Comparison of ENCODE assay signal across 29 cellular contexts in genomic region chr21:29649370-29649963, GRCh38.
DNase-seq lines count a peak whose midpoint lies in the region; ATAC-seq, FAIRE-seq and TF ChIP-seq lines count a peak whose summit lies in the region.
"Had no signal": no experiment of that assay in that cellular context is flagged by ENCODE, and none has a peak within 500 bp of the region (broad histone marks: within the 10 kb centered on the region; RNA-seq: fewer than 3 reads in every experiment).

No MANE protein-coding gene starts in this region.

- no peaks in the 10 kb centered on the region for H3K9me1 ChIP-seq in K562 (ENCODE audit: control insufficient read depth, insufficient read depth, low read length)

- H3K4me3 ChIP-seq in HepG2 (replicated peaks in 1 of 3; ENCODE audit: insufficient read depth in 1 of 3, low read depth in 2 of 3, low read length in 3 of 3) (no peak overlapping the region), right lobe of liver (no peak overlapping the region), K562 (no peak overlapping the region)
- H3K4me3 ChIP-seq: adrenal gland, dorsolateral prefrontal cortex, gastroesophageal sphincter, HAP-1, SJSA1, thoracic aorta had no signal

- CTCF ChIA-PET in HepG2 (lab: Yijun Ruan, JAX; ENCODE audit: low intra/inter-chr PET ratio, low total read pairs), result no interaction called here
- CTCF ChIA-PET in K562 (lab: Yijun Ruan, JAX; ENCODE audit: low intra/inter-chr PET ratio), result no interaction called here

- H2AFZ ChIP-seq in HepG2 (ENCODE audit: low read length) (no peak overlapping the region), K562 (ENCODE audit: low read depth, low read length) (peak overlapping the region; percentile 62)

- no peaks in the 10 kb centered on the region for H3K36me3 ChIP-seq in HepG2 (replicated peaks in 1 of 2; ENCODE audit: control insufficient read depth in 1 of 2, insufficient read depth in 2 of 2, low read length in 2 of 2)
- no peaks in the 10 kb centered on the region for H3K36me3 ChIP-seq in right lobe of liver
- peaks cover 3% of the 10 kb centered on the region; the same call in 1 of the 3 replicates for H3K36me3 ChIP-seq in K562 (ENCODE audit: control insufficient read depth, insufficient read depth, low read length)
- H3K36me3 ChIP-seq: adrenal gland, gastroesophageal sphincter, HAP-1, SJSA1, thoracic aorta had no signal

- H3K9ac ChIP-seq in HepG2 (ENCODE audit: insufficient read depth, low read depth, low read length) (no peak overlapping the region), K562 (ENCODE audit: insufficient read depth in 1 of 2, low read depth in 2 of 2, low read length in 2 of 2) (peak overlapping the region in 1 of 2 experiments; percentile 80; a peak in 2 of 4 replicates)

- no peak overlapping the region for H3K27ac ChIP-seq in HepG2 (ENCODE audit: extremely low read length, insufficient read depth, low read length)
- H3K27ac ChIP-seq in right lobe of liver, result no peak overlapping the region
- H3K27ac ChIP-seq in K562 (ENCODE audit: extremely low read depth, low read depth, low read length), result peak overlapping the region; percentile 95
- H3K27ac ChIP-seq: adrenal gland, dorsolateral prefrontal cortex, gastroesophageal sphincter, SJSA1, thoracic aorta had no signal

- H3K4me2 ChIP-seq in HepG2 (ENCODE audit: low read depth, low read length), result no peak overlapping the region
- peak overlapping the region; percentile 59 for H3K4me2 ChIP-seq in K562 (ENCODE audit: insufficient read depth, low read length)

- H3K4me1 ChIP-seq in HepG2 (ENCODE audit: insufficient read depth, low read length) (no peaks in the 10 kb centered on the region), right lobe of liver (no peaks in the 10 kb centered on the region), K562 (replicated peaks in 1 of 2; ENCODE audit: control insufficient read depth in 2 of 2, insufficient read depth in 2 of 2, low read length in 2 of 2) (peaks cover 7 to 96% of the 10 kb centered on the region in 2 experiments)
- H3K4me1 ChIP-seq: adrenal gland, gastroesophageal sphincter, HAP-1, SJSA1 had no signal

- DNase-seq in HepG2 (ENCODE audit: low spot score) (no peak), right lobe of liver (no peak), OCI-M1 (lab: John Stamatoyannopoulos, UW) (peak; percentile 89), K562 (ENCODE audit: extremely low read depth in 1 of 4, low spot score in 3 of 4) (peak; percentile 82 to 96 (median 88)), anterior cingulate cortex (lab: John Stamatoyannopoulos, UW) (no peak), activated gamma-delta T cell treated with Interleukin-2 at 50 U/mL for 16 hours (no peak), HuH-7.5 (ENCODE audit: low spot score) (no peak), NOMO-1 treated with dmso at 0.1 percent for 144 hours (lab: John Stamatoyannopoulos, UW; ENCODE audit: unreplicated experiment) (no peak)
- DNase-seq: activated CD4-positive, alpha-beta T cell treated with anti-CD3 and anti-CD28 coated beads, Interleukin-2, amount 10 ng/mL, durations not matched to agents 24 days and 14 days; activated naive CD4-positive, alpha-beta T cell treated with Interleukin-2 at 50 U/mL for 16 hours; activated T-cell treated with anti-CD3 and anti-CD28 coated beads, Interleukin-2, amount 50 U/mL, for 4 hours; adrenal gland; cerebellar nuclear complex; DMS79 treated with DMSO at 0.1 percent for 48 hours; dorsolateral prefrontal cortex; hypothalamus; Karpas-422; mesenchymal stem cell; naive B cell; NCI-H1694 treated with DMSO at 0.1 percent for 48 hours; NCI-H510A; occipital lobe; stimulated activated naive CD8-positive, alpha-beta T cell treated with anti-CD3 and anti-CD28 coated beads, Interleukin-15, Interleukin-2, amounts not matched to agents 100 U/mL and 50 U/mL, for 24 hours had no signal

- H4K20me1 ChIP-seq in HepG2 (ENCODE audit: insufficient read depth, low read length) (no peaks in the 10 kb centered on the region), K562 (replicated peaks; ENCODE audit: control insufficient read depth, insufficient read depth, low read length) (no peaks in the 10 kb centered on the region)

- no TSS peak for BruUV-seq in HepG2 (replicated peaks; lab: Mats Ljungman, UMichigan)
- BruUV-seq in K562 (replicated peaks; lab: Mats Ljungman, UMichigan), result TSS peak; percentile 95

- TF ChIP-seq CTCF in HepG2 (CRISPR knock-in tag; IDR thresholded peaks at IDR 0.05), result no peak
- no peak for TF ChIP-seq CTCF in right lobe of liver (IDR thresholded peaks at IDR 0.05)
- no peak for TF ChIP-seq CTCF in K562 (IDR thresholded peaks at IDR 0.05 in 2 of 3, conservative IDR thresholded peaks at IDR 0.05 in 1 of 3; ENCODE audit: insufficient read depth in 2 of 3, low read depth in 1 of 3, low read length in 3 of 3)

- FAIRE-seq in HepG2 (lab: Jason Lieb, UNC) (no peak), K562 (lab: Jason Lieb, UNC) (peak; percentile 91)
- FAIRE-seq: GM18507, HTR-8/SVneo had no signal

- 11% methylated on average over 8 of the region's 8 CpGs for WGBS in HepG2 (ENCODE audit: low lambda C conversion rate)
- 66% methylated on average over 8 of the region's 8 CpGs for WGBS in right lobe of liver (ENCODE audit: insufficient coverage, low coverage, low lambda C conversion rate, missing lambda C conversion rate)
- under 1% methylated on average over 8 of the region's 8 CpGs for WGBS in K562 (ENCODE audit: insufficient coverage, low coverage, missing lambda C conversion rate)

- no peaks in the 10 kb centered on the region for H3K27me3 ChIP-seq in HepG2 (ENCODE audit: control insufficient read depth in 1 of 2, insufficient read depth in 2 of 2, low read length in 2 of 2)
- no peaks in the 10 kb centered on the region for H3K27me3 ChIP-seq in right lobe of liver
- no peaks in the 10 kb centered on the region for H3K27me3 ChIP-seq in K562 (ENCODE audit: control insufficient read depth in 2 of 2, insufficient read depth in 2 of 2, low read length in 2 of 2)
- H3K27me3 ChIP-seq: adrenal gland, dorsolateral prefrontal cortex, gastroesophageal sphincter, SJSA1 had no signal

- H3K9me3 ChIP-seq in HepG2 (ENCODE audit: low read length), result no peaks in the 10 kb centered on the region
- H3K9me3 ChIP-seq in right lobe of liver, result no peaks in the 10 kb centered on the region
- no peaks in the 10 kb centered on the region for H3K9me3 ChIP-seq in K562 (replicated peaks; ENCODE audit: control insufficient read depth, insufficient read depth, low read depth, low read length)
- H3K9me3 ChIP-seq: adrenal gland, gastroesophageal sphincter, HAP-1, SJSA1, thoracic aorta had no signal

- intact Hi-C loops in HepG2 (cut with micrococcal nuclease; ENCODE audit: unreplicated experiment), result no loop called here
- intact Hi-C loops in right lobe of liver (cut with DNase I), result no loop called here
- intact Hi-C loops in K562 (cut with micrococcal nuclease), result loop anchor here (5.0 kb wide), 2 partner anchors 198 to 577 kb away; partner anchors contain the start of gene CCT8

- TF ChIP-seq RAD21 in HepG2 (CRISPR knock-in tag; IDR thresholded peaks at IDR 0.05) (no peak), K562 (CRISPR knock-in tag; conservative IDR thresholded peaks at IDR 0.05 in 1 of 2, IDR thresholded peaks at IDR 0.05 in 1 of 2) (peak; percentile 44 to 60; a peak in 3 of 4 replicates)

- TF ChIP-seq POLR2A in HepG2 (IDR thresholded peaks at IDR 0.05; ENCODE audit: insufficient read depth in 1 of 2, low read depth in 2 of 2, low read length in 2 of 2) (no peak), right lobe of liver (IDR thresholded peaks at IDR 0.05) (no peak), K562 (conservative IDR thresholded peaks at IDR 0.05) (no peak; the same call in 1 of the 2 replicates)

- ATAC-seq in HepG2 (peak; percentile 68), right lobe of liver (no peak), K562 (peak; percentile 83)
- ATAC-seq: activated T-cell treated with anti-CD3 and anti-CD28 coated beads, Interleukin-2, amount 50 U/mL, for 4 hours; gastroesophageal sphincter; stimulated activated naive CD8-positive, alpha-beta T cell treated with anti-CD3 and anti-CD28 coated beads, Interleukin-15, Interleukin-2, amounts not matched to agents 100 U/mL and 50 U/mL, for 24 hours had no signal

- POLR2A ChIA-PET in HepG2 (lab: Yijun Ruan, JAX) (no interaction called here), K562 (lab: Yijun Ruan, JAX) (interaction anchor here (0.6 to 2.7 kb wide), 7 partner anchors 13 to 96 kb away, joined by 3 to 11 read pairs (median 3); no protein-coding TSS in a partner anchor)

- H3K79me2 ChIP-seq in HepG2 (ENCODE audit: insufficient read depth, low read length), result no peaks in the 10 kb centered on the region
- H3K79me2 ChIP-seq in K562 (ENCODE audit: control insufficient read depth, insufficient read depth, low read length), result no peaks in the 10 kb centered on the region

- TF ChIP-seq EP300 in HepG2 (IDR thresholded peaks at IDR 0.05; ENCODE audit: low read depth in 2 of 2, low read length in 2 of 2), result no peak
- TF ChIP-seq EP300 in HepG2 (CRISPR knock-in tag; IDR thresholded peaks at IDR 0.05; ENCODE audit: borderline replicate concordance), result no peak
- TF ChIP-seq EP300 in K562 (IDR thresholded peaks at IDR 0.05; ENCODE audit: low read length), result peak; percentile 100

- in situ Hi-C loops in HepG2 (cut with HindIII; ENCODE audit: extremely low pct_ligation_motif_present, low pct_unique_long_range_greater_than_20kb), result no loop called here
- in situ Hi-C loops in K562 (cut with MboI), result no loop called here

TF ChIP-seq in K562, 482 proteins besides CTCF, POLR2A, EP300 and RAD21 (continues in another document):
- peak; percentile 76 for TF ChIP-seq TAF9B (IDR thresholded peaks at IDR 0.05; ENCODE audit: partially characterized antibody)
- TF ChIP-seq ZNF282 (CRISPR knock-in tag; IDR thresholded peaks at IDR 0.05), result no peak
- TF ChIP-seq ZBED1 (IDR thresholded peaks at IDR 0.05), result no peak
- TF ChIP-seq, protein P1, sequence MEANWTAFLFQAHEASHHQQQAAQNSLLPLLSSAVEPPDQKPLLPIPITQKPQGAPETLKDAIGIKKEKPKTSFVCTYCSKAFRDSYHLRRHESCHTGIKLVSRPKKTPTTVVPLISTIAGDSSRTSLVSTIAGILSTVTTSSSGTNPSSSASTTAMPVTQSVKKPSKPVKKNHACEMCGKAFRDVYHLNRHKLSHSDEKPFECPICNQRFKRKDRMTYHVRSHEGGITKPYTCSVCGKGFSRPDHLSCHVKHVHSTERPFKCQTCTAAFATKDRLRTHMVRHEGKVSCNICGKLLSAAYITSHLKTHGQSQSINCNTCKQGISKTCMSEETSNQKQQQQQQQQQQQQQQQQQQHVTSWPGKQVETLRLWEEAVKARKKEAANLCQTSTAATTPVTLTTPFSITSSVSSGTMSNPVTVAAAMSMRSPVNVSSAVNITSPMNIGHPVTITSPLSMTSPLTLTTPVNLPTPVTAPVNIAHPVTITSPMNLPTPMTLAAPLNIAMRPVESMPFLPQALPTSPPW (CRISPR knock-in tag; IDR thresholded peaks at IDR 0.05), result no peak
- TF ChIP-seq GTF2E2 (tag; IDR thresholded peaks at IDR 0.05), result peak; percentile 76
- TF ChIP-seq RBM14 (IDR thresholded peaks at IDR 0.05; ENCODE audit: borderline replicate concordance, insufficient read depth, low read depth, low read length), result no peak
- TF ChIP-seq TSC22D4 (tag; IDR thresholded peaks at IDR 0.05), result no peak

Comparison
In these comparisons a context has a peak if more than half of its experiments do, and no peak if none do; other contexts are left out.
1. ATAC-seq: peak in HepG2 (single experiment) and K562 (single experiment); none in right lobe of liver (0 of 4).
2. DNase-seq: peak in OCI-M1 (single experiment) and K562 (4 of 4); none in HepG2 (single experiment), right lobe of liver (0 of 3), anterior cingulate cortex (0 of 58), activated gamma-delta T cell treated with Interleukin-2 at 50 U/mL for 16 hours (single experiment), HuH-7.5 (single experiment) and NOMO-1 treated with dmso at 0.1 percent for 144 hours (single experiment).
3. Of the 241 proteins assayed by ChIP-seq in both HepG2 and K562: peak only in HepG2: none; only in K562: AFF4, ARID3A, ARNT, ATF4, ATF7, BCL6 and 68 more; in both: none; in neither: 153; mixed calls (peak in some experiments, not most) for 14.